ENCODE assay signal across 6 cellular contexts in genomic region chr16:73398604-73399003, GRCh38.
DNase-seq lines count a peak whose midpoint lies in the region; ATAC-seq, FAIRE-seq and TF ChIP-seq lines count a peak whose summit lies in the region.
"Not testable (repeated sequence)": the region's sequence is repeated elsewhere in the genome, so short reads cannot be mapped to it uniquely, and the experiment has no call there.

No MANE protein-coding gene starts in this region.

- in situ Hi-C loops in HepG2 (cut with HindIII; ENCODE audit: extremely low pct_ligation_motif_present, low pct_unique_long_range_greater_than_20kb) = not testable (repeated sequence)

- BruUV-seq in HepG2 (replicated peaks; lab: Mats Ljungman, UMichigan) = not testable (repeated sequence)

- not testable (repeated sequence) for H3K9me3 ChIP-seq in HepG2 (ENCODE audit: low read length)

- not testable (repeated sequence) for TF ChIP-seq EP300 in HepG2 (IDR thresholded peaks at IDR 0.05; ENCODE audit: low read depth in 2 of 2, low read length in 2 of 2); HepG2 (CRISPR knock-in tag; IDR thresholded peaks at IDR 0.05; ENCODE audit: borderline replicate concordance)

- H3K9me3 Mint-ChIP-seq in WTC11 = not testable (repeated sequence)

- TF ChIP-seq RAD21 in HepG2 (CRISPR knock-in tag; IDR thresholded peaks at IDR 0.05) = not testable (repeated sequence)

- H3K36me3 ChIP-seq in HepG2 (replicated peaks in 1 of 2; ENCODE audit: control insufficient read depth in 1 of 2, insufficient read depth in 2 of 2, low read length in 2 of 2) = not testable (repeated sequence)

- H3K4me2 ChIP-seq in HepG2 (ENCODE audit: low read depth, low read length) = not testable (repeated sequence)

- H4K20me1 ChIP-seq in HepG2 (ENCODE audit: insufficient read depth, low read length) = not testable (repeated sequence)

- H3K27ac Mint-ChIP-seq in WTC11 = not testable (repeated sequence)

- peak; percentile 24 for DNase-seq in M059J (ENCODE audit: low read depth)
- peak; percentile 32 for DNase-seq in RCC 7860 (ENCODE audit: low spot score)
- peak; percentile 16 for DNase-seq in RKO (ENCODE audit: low spot score)
- DNase-seq in WTC11 (ENCODE audit: low spot score); HepG2 (ENCODE audit: low spot score): not testable (repeated sequence)
- DNase-seq in islet precursor cell = peak; percentile 9

- H3K4me3 Mint-ChIP-seq in WTC11 = not testable (repeated sequence)

- peaks cover 0 to 16% of the 10 kb centered on the region in 2 experiments; a peak in 1 of 5 replicates for H3K27me3 ChIP-seq in HepG2 (ENCODE audit: control insufficient read depth in 1 of 2, insufficient read depth in 2 of 2, low read length in 2 of 2)

- not testable (repeated sequence) for TF ChIP-seq POLR2A in HepG2 (IDR thresholded peaks at IDR 0.05; ENCODE audit: insufficient read depth in 1 of 2, low read depth in 2 of 2, low read length in 2 of 2)

- WGBS in HepG2 (ENCODE audit: low lambda C conversion rate) = 100% methylated on average over 1 of the region's 1 CpG

- not testable (repeated sequence) for H2AFZ ChIP-seq in HepG2 (ENCODE audit: low read length)

- H3K36me3 Mint-ChIP-seq in WTC11 = not testable (repeated sequence)

- peaks cover 17% of the 10 kb centered on the region for H3K4me1 Mint-ChIP-seq in WTC11

- not testable (repeated sequence) for FAIRE-seq in RCC 7860 (lab: Jason Lieb, UNC); HepG2 (lab: Jason Lieb, UNC)

- not testable (repeated sequence) for H3K27ac ChIP-seq in HepG2 (ENCODE audit: extremely low read length, insufficient read depth, low read length)

- H3K4me3 ChIP-seq in HepG2 (replicated peaks in 1 of 3; ENCODE audit: insufficient read depth in 1 of 3, low read depth in 2 of 3, low read length in 3 of 3) = not testable (repeated sequence)

- CTCF ChIA-PET in WTC11 (lab: Charles Lee); HepG2 (lab: Yijun Ruan, JAX; ENCODE audit: low intra/inter-chr PET ratio, low total read pairs): not testable (repeated sequence)

- not testable (repeated sequence) for H3K27me3 Mint-ChIP-seq in WTC11 (ENCODE audit: low read depth)

- intact Hi-C loops in HepG2 (cut with micrococcal nuclease; ENCODE audit: unreplicated experiment) = not testable (repeated sequence)

- not testable (repeated sequence) for H3K79me2 ChIP-seq in HepG2 (ENCODE audit: insufficient read depth, low read length)

- not testable (repeated sequence) for ATAC-seq in WTC11, HepG2

- H3K9ac ChIP-seq in HepG2 (ENCODE audit: insufficient read depth, low read depth, low read length) = not testable (repeated sequence)

- POLR2A ChIA-PET in WTC11 (lab: Charles Lee); HepG2 (lab: Yijun Ruan, JAX): not testable (repeated sequence)

- TF ChIP-seq CTCF in WTC11 (IDR thresholded peaks at IDR 0.05); HepG2 (CRISPR knock-in tag; IDR thresholded peaks at IDR 0.05): not testable (repeated sequence)

- H3K4me1 ChIP-seq in HepG2 (ENCODE audit: insufficient read depth, low read length) = not testable (repeated sequence)

TF ChIP-seq in WTC11, 78 proteins besides CTCF, POLR2A, EP300 and RAD21:
- peak; percentile 85 for TF ChIP-seq ZNF317 (CRISPR knock-in tag; IDR thresholded peaks at IDR 0.05; ENCODE audit: borderline replicate concordance, low read depth)

TF ChIP-seq in HepG2, 621 proteins besides CTCF, POLR2A, EP300 and RAD21:
- peak; percentile 63; the same call in 1 of the 2 replicates for TF ChIP-seq ZNF317 (CRISPR knock-in tag; IDR thresholded peaks at IDR 0.05)
